ENCODE assay signal across 19 cellular contexts in genomic region chr11:70583781-70584218, GRCh38.
"Had no signal": no experiment of that assay in that cellular context is flagged by ENCODE, and none has a peak within 500 bp of the region (broad histone marks: within the 10 kb centered on the region; RNA-seq: fewer than 3 reads in every experiment).

No MANE protein-coding gene starts in this region.

- H3K27me3 ChIP-seq: pancreas, right atrium auricular region, tibial nerve, uterus had no signal

- H3K36me3 Mint-ChIP-seq: natural killer cell, WTC11 had no signal

- H3K36me3 ChIP-seq: pancreas, right atrium auricular region, tibial nerve, uterus had no signal

- DNase-seq: activated CD4-positive, alpha-beta memory T cell treated with anti-CD3 and anti-CD28 coated beads, Interleukin-2, amount 10 ng/mL, durations not matched to agents 7 days and 5 days; activated CD4-positive, alpha-beta T cell treated with anti-CD3 and anti-CD28 coated beads for 1 hour; activated CD4-positive, alpha-beta T cell treated with anti-CD3 and anti-CD28 coated beads, Interleukin-2, amount 10 ng/mL, durations not matched to agents 7 days and 5 days; activated CD8-positive, alpha-beta memory T cell treated with anti-CD3 and anti-CD28 coated beads, Interleukin-2, amount 50 U/mL, for 48 hours; activated gamma-delta T cell treated with Interleukin-2 at 50 U/mL for 16 hours; activated naive CD4-positive, alpha-beta T cell treated with anti-CD3 and anti-CD28 coated beads, Interleukin-2, amount 50 U/mL, for 16 hours; activated T-cell treated with anti-CD3 and anti-CD28 coated beads, Interleukin-2, amount 50 U/mL, for 24 hours; amniotic stem cell; foreskin fibroblast; mesendoderm; natural killer cell; stimulated activated CD4-positive, alpha-beta T cell treated with anti-CD3 and anti-CD28 coated beads, Interleukin-2, amount 100 ng/mL, for 48 hours; stimulated activated naive CD4-positive, alpha-beta T cell treated with Interleukin-2 at 50 U/mL for 16 hours; uterus had no signal

- H3K4me3 ChIP-seq: pancreas, right atrium auricular region, tibial nerve, uterus had no signal

- H3K27ac Mint-ChIP-seq: activated CD4-positive, alpha-beta memory T cell treated with anti-CD3 and anti-CD28 coated beads, Interleukin-2, amount 10 ng/mL, durations not matched to agents 7 days and 5 days; activated CD4-positive, alpha-beta T cell treated with anti-CD3 and anti-CD28 coated beads, Interleukin-2, amount 10 ng/mL, durations not matched to agents 7 days and 5 days; activated T-cell treated with anti-CD3 and anti-CD28 coated beads, Interleukin-2, amount 50 U/mL, for 24 hours; natural killer cell had no signal

- H3K4me1 ChIP-seq: pancreas, right atrium auricular region, tibial nerve, uterus had no signal

- H3K27ac ChIP-seq: pancreas, right atrium auricular region, tibial nerve, uterus had no signal

- H3K4me3 Mint-ChIP-seq: activated CD4-positive, alpha-beta memory T cell treated with anti-CD3 and anti-CD28 coated beads, Interleukin-2, amount 10 ng/mL, durations not matched to agents 7 days and 5 days; activated CD4-positive, alpha-beta T cell treated with anti-CD3 and anti-CD28 coated beads, Interleukin-2, amount 10 ng/mL, durations not matched to agents 7 days and 5 days; activated T-cell treated with anti-CD3 and anti-CD28 coated beads, Interleukin-2, amount 50 U/mL, for 24 hours; natural killer cell; WTC11 had no signal

- H3K27me3 Mint-ChIP-seq: activated CD4-positive, alpha-beta memory T cell treated with anti-CD3 and anti-CD28 coated beads, Interleukin-2, amount 10 ng/mL, durations not matched to agents 7 days and 5 days had no signal

- H3K9me3 ChIP-seq: pancreas, right atrium auricular region, tibial nerve, uterus had no signal

- H3K4me1 Mint-ChIP-seq: activated CD4-positive, alpha-beta memory T cell treated with anti-CD3 and anti-CD28 coated beads, Interleukin-2, amount 10 ng/mL, durations not matched to agents 7 days and 5 days; activated CD4-positive, alpha-beta T cell treated with anti-CD3 and anti-CD28 coated beads, Interleukin-2, amount 10 ng/mL, durations not matched to agents 7 days and 5 days; natural killer cell had no signal

- ATAC-seq: esophagus mucosa, natural killer cell, pancreas, WTC11 had no signal

- H3K9me3 Mint-ChIP-seq: activated CD4-positive, alpha-beta memory T cell treated with anti-CD3 and anti-CD28 coated beads, Interleukin-2, amount 10 ng/mL, durations not matched to agents 7 days and 5 days; activated T-cell treated with anti-CD3 and anti-CD28 coated beads, Interleukin-2, amount 50 U/mL, for 24 hours; natural killer cell; WTC11 had no signal
